1 cellular context compared by ENCODE assay signal in the genomic region with DNA sequence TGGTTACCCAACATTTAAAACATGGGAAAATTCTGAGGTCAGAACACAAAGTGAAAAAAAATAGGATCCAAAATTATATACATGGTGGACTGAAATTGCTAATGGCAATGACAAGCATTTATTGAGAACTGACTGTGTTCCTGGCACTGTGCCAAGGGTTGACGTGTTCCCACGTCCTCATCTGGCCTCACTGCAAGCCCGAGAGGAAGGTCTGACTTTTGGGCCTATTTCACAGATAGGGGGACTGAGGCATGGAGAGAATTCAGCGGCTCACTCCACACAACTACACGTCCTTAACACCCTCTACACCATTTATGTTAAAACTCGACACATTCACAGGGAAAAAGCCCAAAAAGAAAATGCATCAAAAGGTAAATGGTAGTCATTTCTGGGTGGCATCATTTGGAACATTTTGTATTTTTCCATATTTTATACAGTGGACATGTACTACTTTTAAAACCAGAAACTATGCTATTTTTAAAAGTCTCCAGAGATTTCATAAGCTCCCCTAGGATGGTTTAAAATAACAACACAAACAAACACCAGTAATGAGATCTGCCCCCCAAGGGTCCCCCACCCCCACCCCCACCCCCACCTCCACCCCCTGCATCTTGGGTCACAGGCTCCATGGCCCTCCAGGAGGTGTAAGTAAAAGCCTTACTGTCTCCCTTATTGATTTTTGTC.
TF ChIP-seq lines count a peak whose summit lies in the region.

No MANE protein-coding gene starts in this region.

TF ChIP-seq in GM23338, 12 proteins besides CTCF, POLR2A, EP300 and RAD21:
- TF ChIP-seq ZNF462 (CRISPR knock-in tag; IDR thresholded peaks at IDR 0.05) (no peak), JUNB (IDR thresholded peaks at IDR 0.05; ENCODE audit: unreplicated experiment) (no peak), CREB1 (CRISPR knock-in tag; IDR thresholded peaks at IDR 0.05; ENCODE audit: low read depth) (no peak), POLR2AphosphoS5 (IDR thresholded peaks at IDR 0.05; ENCODE audit: low read depth) (no peak), NANOG (IDR thresholded peaks at IDR 0.05; ENCODE audit: borderline replicate concordance) (no peak), EZH2phosphoT487 (IDR thresholded peaks at IDR 0.05; ENCODE audit: unreplicated experiment) (no peak), ZNF331 (CRISPR knock-in tag; IDR thresholded peaks at IDR 0.05; ENCODE audit: low read depth) (no peak), ZNF114 (CRISPR knock-in tag; IDR thresholded peaks at IDR 0.05) (no peak), STAT1 (IDR thresholded peaks at IDR 0.05; ENCODE audit: unreplicated experiment) (no peak), EZH2 (IDR thresholded peaks at IDR 0.05; ENCODE audit: low read depth, unreplicated experiment) (no peak), REST (IDR thresholded peaks at IDR 0.05; ENCODE audit: unreplicated experiment) (no peak)
- TF ChIP-seq, protein P1, sequence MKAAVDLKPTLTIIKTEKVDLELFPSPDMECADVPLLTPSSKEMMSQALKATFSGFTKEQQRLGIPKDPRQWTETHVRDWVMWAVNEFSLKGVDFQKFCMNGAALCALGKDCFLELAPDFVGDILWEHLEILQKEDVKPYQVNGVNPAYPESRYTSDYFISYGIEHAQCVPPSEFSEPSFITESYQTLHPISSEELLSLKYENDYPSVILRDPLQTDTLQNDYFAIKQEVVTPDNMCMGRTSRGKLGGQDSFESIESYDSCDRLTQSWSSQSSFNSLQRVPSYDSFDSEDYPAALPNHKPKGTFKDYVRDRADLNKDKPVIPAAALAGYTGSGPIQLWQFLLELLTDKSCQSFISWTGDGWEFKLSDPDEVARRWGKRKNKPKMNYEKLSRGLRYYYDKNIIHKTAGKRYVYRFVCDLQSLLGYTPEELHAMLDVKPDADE (IDR thresholded peaks at IDR 0.05) = no peak
